1 cellular context compared by ENCODE assay signal in the genomic region with DNA sequence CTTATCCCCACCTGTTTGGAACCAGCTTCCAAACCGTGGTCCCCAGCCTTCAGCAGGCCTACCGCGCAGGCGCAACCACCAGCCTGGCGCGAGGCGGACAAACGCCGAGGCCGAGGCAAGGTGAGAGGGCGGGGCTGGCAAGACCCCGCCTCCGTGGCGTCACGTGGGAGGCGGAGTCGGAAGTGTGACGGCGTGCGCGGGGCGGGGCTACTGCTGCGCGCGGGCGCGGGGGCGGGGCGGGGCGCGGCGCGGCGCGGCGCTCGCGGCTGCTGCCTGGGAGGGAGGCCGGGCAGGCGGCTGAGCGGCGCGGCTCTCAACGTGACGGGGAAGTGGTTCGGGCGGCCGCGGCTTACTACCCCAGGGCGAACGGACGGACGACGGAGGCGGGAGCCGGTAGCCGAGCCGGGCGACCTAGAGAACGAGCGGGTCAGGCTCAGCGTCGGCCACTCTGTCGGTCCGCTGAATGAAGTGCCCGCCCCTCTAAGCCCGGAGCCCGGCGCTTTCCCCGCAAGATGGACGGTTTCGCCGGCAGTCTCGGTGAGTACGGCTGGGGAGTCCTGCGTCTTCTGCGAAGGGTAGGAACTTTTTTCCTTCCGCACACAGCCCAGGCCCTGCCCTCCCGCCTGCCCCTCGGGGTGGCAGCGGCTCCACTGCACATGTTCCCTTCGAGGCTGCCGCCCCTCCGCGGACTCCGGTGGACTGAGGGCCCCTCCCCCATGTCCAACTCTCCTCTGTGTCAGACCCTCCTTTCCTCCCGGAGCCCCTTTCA.
TF ChIP-seq lines count a peak whose summit lies in the region.

A gene with protein sequence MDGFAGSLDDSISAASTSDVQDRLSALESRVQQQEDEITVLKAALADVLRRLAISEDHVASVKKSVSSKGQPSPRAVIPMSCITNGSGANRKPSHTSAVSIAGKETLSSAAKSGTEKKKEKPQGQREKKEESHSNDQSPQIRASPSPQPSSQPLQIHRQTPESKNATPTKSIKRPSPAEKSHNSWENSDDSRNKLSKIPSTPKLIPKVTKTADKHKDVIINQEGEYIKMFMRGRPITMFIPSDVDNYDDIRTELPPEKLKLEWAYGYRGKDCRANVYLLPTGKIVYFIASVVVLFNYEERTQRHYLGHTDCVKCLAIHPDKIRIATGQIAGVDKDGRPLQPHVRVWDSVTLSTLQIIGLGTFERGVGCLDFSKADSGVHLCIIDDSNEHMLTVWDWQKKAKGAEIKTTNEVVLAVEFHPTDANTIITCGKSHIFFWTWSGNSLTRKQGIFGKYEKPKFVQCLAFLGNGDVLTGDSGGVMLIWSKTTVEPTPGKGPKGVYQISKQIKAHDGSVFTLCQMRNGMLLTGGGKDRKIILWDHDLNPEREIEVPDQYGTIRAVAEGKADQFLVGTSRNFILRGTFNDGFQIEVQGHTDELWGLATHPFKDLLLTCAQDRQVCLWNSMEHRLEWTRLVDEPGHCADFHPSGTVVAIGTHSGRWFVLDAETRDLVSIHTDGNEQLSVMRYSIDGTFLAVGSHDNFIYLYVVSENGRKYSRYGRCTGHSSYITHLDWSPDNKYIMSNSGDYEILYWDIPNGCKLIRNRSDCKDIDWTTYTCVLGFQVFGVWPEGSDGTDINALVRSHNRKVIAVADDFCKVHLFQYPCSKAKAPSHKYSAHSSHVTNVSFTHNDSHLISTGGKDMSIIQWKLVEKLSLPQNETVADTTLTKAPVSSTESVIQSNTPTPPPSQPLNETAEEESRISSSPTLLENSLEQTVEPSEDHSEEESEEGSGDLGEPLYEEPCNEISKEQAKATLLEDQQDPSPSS (plus strand): TSS at position 254 of the 769 bp plus-strand sequence. CDS start 259 bp downstream, at position 513.

TF ChIP-seq in HepG2, 621 proteins besides CTCF, POLR2A, EP300 and RAD21 (continued from another document and continues in another):
- peak; percentile 63; the same call in 1 of the 2 replicates for TF ChIP-seq PHF8 (CRISPR knock-in tag; IDR thresholded peaks at IDR 0.05)
- TF ChIP-seq, protein P1, sequence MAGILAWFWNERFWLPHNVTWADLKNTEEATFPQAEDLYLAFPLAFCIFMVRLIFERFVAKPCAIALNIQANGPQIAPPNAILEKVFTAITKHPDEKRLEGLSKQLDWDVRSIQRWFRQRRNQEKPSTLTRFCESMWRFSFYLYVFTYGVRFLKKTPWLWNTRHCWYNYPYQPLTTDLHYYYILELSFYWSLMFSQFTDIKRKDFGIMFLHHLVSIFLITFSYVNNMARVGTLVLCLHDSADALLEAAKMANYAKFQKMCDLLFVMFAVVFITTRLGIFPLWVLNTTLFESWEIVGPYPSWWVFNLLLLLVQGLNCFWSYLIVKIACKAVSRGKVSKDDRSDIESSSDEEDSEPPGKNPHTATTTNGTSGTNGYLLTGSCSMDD (CRISPR knock-in tag; IDR thresholded peaks at IDR 0.05), result peak; percentile 46; the same call in 1 of the 2 replicates
- TF ChIP-seq ZNF777 (CRISPR knock-in tag; IDR thresholded peaks at IDR 0.05), result peak; percentile 62; the same call in 1 of the 2 replicates
- peak; percentile 69; the same call in 1 of the 2 replicates for TF ChIP-seq ZMYM4 (CRISPR knock-in tag; IDR thresholded peaks at IDR 0.05)
- TF ChIP-seq, protein P2, sequence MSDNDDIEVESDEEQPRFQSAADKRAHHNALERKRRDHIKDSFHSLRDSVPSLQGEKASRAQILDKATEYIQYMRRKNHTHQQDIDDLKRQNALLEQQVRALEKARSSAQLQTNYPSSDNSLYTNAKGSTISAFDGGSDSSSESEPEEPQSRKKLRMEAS (IDR thresholded peaks at IDR 0.05), result peak; percentile 98
- no peak; the same call in 1 of the 2 replicates for TF ChIP-seq ZNF614 (CRISPR knock-in tag; IDR thresholded peaks at IDR 0.05; ENCODE audit: borderline replicate concordance)
- TF ChIP-seq ZKSCAN8 (CRISPR knock-in tag; IDR thresholded peaks at IDR 0.05; ENCODE audit: borderline replicate concordance), result no peak
- TF ChIP-seq PAX8 (CRISPR knock-in tag; IDR thresholded peaks at IDR 0.05; ENCODE audit: borderline replicate concordance), result peak; percentile 56; the same call in 1 of the 2 replicates
- TF ChIP-seq JDP2 (CRISPR knock-in tag; IDR thresholded peaks at IDR 0.05; ENCODE audit: borderline replicate concordance), result no peak; the same call in 1 of the 2 replicates
- TF ChIP-seq, protein P3, sequence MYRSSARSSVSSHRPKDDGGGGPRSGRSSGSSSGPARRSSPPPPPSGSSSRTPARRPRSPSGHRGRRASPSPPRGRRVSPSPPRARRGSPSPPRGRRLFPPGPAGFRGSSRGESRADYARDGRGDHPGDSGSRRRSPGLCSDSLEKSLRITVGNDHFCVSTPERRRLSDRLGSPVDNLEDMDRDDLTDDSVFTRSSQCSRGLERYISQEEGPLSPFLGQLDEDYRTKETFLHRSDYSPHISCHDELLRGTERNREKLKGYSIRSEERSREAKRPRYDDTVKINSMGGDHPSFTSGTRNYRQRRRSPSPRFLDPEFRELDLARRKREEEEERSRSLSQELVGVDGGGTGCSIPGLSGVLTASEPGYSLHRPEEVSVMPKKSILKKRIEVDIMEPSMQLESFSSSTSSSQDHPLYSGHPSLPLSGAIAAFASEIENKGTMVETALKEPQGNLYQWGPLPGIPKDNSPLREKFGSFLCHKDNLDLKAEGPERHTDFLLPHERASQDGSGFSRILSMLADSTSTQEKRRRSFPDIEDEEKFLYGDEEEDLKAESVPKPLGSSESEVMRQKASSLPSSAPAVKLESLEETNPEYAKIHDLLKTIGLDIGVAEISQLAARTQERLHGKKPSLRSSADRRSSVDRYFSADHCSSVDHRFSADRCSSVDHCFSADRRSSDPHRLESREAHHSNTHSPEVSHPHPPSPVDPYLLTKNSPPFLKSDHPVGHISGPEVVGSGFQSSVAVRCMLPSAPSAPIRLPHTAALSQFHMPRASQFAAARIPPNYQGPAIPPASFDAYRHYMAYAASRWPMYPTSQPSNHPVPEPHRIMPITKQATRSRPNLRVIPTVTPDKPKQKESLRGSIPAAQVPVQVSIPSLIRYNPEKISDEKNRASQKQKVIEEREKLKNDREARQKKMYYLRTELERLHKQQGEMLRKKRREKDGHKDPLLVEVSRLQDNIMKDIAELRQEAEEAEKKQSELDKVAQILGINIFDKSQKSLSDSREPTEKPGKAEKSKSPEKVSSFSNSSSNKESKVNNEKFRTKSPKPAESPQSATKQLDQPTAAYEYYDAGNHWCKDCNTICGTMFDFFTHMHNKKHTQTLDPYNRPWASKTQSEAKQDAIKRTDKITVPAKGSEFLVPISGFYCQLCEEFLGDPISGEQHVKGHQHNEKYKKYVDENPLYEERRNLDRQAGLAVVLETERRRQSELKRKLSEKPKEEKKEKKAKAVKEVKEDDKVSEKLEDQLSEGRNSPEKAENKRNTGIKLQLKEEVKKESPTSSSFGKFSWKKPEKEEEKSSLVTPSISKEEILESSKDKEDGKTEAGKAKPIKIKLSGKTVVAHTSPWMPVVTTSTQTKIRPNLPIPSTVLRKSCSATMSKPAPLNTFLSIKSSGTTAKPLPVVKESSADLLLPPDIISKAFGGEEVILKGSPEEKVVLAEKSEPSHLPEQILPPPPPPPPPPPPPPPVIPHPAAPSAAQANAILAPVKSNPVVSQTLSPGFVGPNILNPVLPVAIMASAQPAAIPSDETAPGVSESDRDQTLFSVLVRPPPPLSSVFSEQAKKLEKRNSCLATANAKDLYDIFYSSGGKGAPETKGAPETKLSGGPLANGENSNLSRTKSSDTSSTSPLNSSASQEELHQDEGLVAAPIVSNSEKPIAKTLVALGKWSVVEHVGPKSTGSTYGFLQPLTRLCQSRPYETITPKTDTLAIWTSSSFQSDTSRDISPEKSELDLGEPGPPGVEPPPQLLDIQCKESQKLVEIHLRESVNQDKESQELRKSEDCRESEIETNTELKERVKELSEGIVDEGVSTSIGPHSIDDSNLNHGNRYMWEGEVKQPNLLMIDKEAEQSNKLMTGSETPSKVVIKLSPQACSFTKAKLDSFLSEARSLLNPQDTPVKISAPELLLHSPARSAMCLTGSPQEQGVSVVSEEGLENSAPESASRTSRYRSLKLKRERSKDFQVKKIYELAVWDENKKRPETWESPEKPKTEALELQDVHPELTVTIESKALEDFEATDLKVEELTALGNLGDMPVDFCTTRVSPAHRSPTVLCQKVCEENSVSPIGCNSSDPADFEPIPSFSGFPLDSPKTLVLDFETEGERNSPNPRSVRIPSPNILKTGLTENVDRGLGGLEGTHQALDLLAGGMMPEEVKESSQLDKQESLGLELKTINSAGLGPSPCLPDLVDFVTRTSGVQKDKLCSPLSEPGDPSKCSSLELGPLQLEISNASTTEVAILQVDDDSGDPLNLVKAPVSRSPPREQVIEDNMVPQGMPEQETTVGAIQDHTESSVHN (CRISPR knock-in tag; IDR thresholded peaks at IDR 0.05), result 0 out of 2 replicates have a peak, but pooled peaks have one; percentile 85
- TF ChIP-seq ZNF292 (CRISPR knock-in tag; IDR thresholded peaks at IDR 0.05; ENCODE audit: borderline replicate concordance, low read depth), result peak; percentile 71; the same call in 1 of the 2 replicates
- TF ChIP-seq GTF3A (CRISPR knock-in tag; conservative IDR thresholded peaks at IDR 0.05), result no peak
- peak; percentile 71; the same call in 1 of the 2 replicates for TF ChIP-seq ZNF317 (CRISPR knock-in tag; IDR thresholded peaks at IDR 0.05)
- peak; percentile 88 for TF ChIP-seq ZNF138 (CRISPR knock-in tag; IDR thresholded peaks at IDR 0.05; ENCODE audit: low read depth)
- no peak for TF ChIP-seq FOSL1 (CRISPR knock-in tag; IDR thresholded peaks at IDR 0.05; ENCODE audit: borderline replicate concordance)
- TF ChIP-seq, protein P4, sequence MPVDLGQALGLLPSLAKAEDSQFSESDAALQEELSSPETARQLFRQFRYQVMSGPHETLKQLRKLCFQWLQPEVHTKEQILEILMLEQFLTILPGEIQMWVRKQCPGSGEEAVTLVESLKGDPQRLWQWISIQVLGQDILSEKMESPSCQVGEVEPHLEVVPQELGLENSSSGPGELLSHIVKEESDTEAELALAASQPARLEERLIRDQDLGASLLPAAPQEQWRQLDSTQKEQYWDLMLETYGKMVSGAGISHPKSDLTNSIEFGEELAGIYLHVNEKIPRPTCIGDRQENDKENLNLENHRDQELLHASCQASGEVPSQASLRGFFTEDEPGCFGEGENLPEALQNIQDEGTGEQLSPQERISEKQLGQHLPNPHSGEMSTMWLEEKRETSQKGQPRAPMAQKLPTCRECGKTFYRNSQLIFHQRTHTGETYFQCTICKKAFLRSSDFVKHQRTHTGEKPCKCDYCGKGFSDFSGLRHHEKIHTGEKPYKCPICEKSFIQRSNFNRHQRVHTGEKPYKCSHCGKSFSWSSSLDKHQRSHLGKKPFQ (CRISPR knock-in tag; IDR thresholded peaks at IDR 0.05; ENCODE audit: insufficient replicate concordance), result peak; percentile 55
- peak; percentile 27; the same call in 1 of the 2 replicates for TF ChIP-seq ZFP36L1 (CRISPR knock-in tag; IDR thresholded peaks at IDR 0.05)
- TF ChIP-seq, protein P5, sequence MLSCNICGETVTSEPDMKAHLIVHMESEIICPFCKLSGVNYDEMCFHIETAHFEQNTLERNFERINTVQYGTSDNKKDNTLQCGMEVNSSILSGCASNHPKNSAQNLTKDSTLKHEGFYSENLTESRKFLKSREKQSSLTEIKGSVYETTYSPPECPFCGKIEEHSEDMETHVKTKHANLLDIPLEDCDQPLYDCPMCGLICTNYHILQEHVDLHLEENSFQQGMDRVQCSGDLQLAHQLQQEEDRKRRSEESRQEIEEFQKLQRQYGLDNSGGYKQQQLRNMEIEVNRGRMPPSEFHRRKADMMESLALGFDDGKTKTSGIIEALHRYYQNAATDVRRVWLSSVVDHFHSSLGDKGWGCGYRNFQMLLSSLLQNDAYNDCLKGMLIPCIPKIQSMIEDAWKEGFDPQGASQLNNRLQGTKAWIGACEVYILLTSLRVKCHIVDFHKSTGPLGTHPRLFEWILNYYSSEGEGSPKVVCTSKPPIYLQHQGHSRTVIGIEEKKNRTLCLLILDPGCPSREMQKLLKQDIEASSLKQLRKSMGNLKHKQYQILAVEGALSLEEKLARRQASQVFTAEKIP (CRISPR knock-in tag; IDR thresholded peaks at IDR 0.05; ENCODE audit: borderline replicate concordance), result no peak
- peak; percentile 73 for TF ChIP-seq ZNF883 (CRISPR knock-in tag; IDR thresholded peaks at IDR 0.05; ENCODE audit: not compliant biosample characterization)
- TF ChIP-seq, protein P6, sequence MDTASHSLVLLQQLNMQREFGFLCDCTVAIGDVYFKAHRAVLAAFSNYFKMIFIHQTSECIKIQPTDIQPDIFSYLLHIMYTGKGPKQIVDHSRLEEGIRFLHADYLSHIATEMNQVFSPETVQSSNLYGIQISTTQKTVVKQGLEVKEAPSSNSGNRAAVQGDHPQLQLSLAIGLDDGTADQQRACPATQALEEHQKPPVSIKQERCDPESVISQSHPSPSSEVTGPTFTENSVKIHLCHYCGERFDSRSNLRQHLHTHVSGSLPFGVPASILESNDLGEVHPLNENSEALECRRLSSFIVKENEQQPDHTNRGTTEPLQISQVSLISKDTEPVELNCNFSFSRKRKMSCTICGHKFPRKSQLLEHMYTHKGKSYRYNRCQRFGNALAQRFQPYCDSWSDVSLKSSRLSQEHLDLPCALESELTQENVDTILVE (CRISPR knock-in tag; IDR thresholded peaks at IDR 0.05), result peak; percentile 22; the same call in 1 of the 2 replicates
- TF ChIP-seq, protein P7, sequence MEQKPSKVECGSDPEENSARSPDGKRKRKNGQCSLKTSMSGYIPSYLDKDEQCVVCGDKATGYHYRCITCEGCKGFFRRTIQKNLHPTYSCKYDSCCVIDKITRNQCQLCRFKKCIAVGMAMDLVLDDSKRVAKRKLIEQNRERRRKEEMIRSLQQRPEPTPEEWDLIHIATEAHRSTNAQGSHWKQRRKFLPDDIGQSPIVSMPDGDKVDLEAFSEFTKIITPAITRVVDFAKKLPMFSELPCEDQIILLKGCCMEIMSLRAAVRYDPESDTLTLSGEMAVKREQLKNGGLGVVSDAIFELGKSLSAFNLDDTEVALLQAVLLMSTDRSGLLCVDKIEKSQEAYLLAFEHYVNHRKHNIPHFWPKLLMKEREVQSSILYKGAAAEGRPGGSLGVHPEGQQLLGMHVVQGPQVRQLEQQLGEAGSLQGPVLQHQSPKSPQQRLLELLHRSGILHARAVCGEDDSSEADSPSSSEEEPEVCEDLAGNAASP (CRISPR knock-in tag; IDR thresholded peaks at IDR 0.05; ENCODE audit: borderline replicate concordance), result peak; percentile 65; the same call in 1 of the 2 replicates
- TF ChIP-seq ZNF232 (CRISPR knock-in tag; IDR thresholded peaks at IDR 0.05; ENCODE audit: borderline replicate concordance), result peak; percentile 77; the same call in 1 of the 2 replicates
- no peak for TF ChIP-seq ARNT (IDR thresholded peaks at IDR 0.05)
- 0 out of 2 replicates have a peak, but pooled peaks have one; percentile 15 for TF ChIP-seq ZNF7 (CRISPR knock-in tag; IDR thresholded peaks at IDR 0.05)
- TF ChIP-seq SPEN (CRISPR knock-in tag; IDR thresholded peaks at IDR 0.05; ENCODE audit: low read depth), result peak; percentile 41; the same call in 1 of the 2 replicates
- TF ChIP-seq MATR3 (CRISPR knock-in tag; IDR thresholded peaks at IDR 0.05), result no peak
- peak; percentile 72; the same call in 1 of the 3 replicates for TF ChIP-seq MXI1 (IDR thresholded peaks at IDR 0.05; ENCODE audit: borderline replicate concordance, low read depth, low read length)
- peak; percentile 96 for TF ChIP-seq PTBP1 (IDR thresholded peaks at IDR 0.05; ENCODE audit: low read depth, low read length, poor library complexity, severe bottlenecking)
- TF ChIP-seq, protein P8, sequence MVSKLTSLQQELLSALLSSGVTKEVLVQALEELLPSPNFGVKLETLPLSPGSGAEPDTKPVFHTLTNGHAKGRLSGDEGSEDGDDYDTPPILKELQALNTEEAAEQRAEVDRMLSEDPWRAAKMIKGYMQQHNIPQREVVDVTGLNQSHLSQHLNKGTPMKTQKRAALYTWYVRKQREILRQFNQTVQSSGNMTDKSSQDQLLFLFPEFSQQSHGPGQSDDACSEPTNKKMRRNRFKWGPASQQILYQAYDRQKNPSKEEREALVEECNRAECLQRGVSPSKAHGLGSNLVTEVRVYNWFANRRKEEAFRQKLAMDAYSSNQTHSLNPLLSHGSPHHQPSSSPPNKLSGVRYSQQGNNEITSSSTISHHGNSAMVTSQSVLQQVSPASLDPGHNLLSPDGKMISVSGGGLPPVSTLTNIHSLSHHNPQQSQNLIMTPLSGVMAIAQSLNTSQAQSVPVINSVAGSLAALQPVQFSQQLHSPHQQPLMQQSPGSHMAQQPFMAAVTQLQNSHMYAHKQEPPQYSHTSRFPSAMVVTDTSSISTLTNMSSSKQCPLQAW (CRISPR knock-in tag; IDR thresholded peaks at IDR 0.05), result peak; percentile 84
